28 cellular contexts compared by ENCODE assay signal in genomic region chr10:116139886-116140285, GRCh38.
"Had no signal": no experiment of that assay in that cellular context is flagged by ENCODE, and none has a peak within 500 bp of the region (broad histone marks: within the 10 kb centered on the region; RNA-seq: fewer than 3 reads in every experiment).

No MANE protein-coding gene starts in this region.

- H3K36me3 ChIP-seq: neural progenitor cell, ovary, right lobe of liver, sigmoid colon, stomach, thoracic aorta, thyroid gland, transverse colon, upper lobe of right lung, vagina had no signal

- H2AFZ ChIP-seq: neural progenitor cell, parathyroid adenoma had no signal

- DNase-seq: naive thymus-derived CD8-positive, alpha-beta T cell; occipital lobe; ovary; posterior cingulate gyrus; psoas muscle; right cardiac atrium; right lobe of liver; sigmoid colon; small intestine; stimulated activated CD4-positive, alpha-beta T cell treated with anti-CD3 and anti-CD28 coated beads, Interleukin-15, amount 100 ng/mL, for 24 hours; stimulated activated CD4-positive, alpha-beta T cell treated with anti-CD3 and anti-CD28 coated beads, Interleukin-2, amount 100 ng/mL, for 24 hours; stimulated activated CD4-positive, alpha-beta T cell treated with anti-CD3 and anti-CD28 coated beads, Interleukin-2, amount 100 ng/mL, for 48 hours; stimulated activated CD4-positive, alpha-beta T cell treated with anti-CD3 and anti-CD28 coated beads, Interleukin-4, amount 100 ng/mL, for 24 hours; stimulated activated naive B cell treated with anti-CD40 and anti-IgM and Interleukin-4, amounts not matched to agents 10 μg/mL and 1 μg/mL and 100 μg/mL, for 72 hours; stimulated activated naive CD4-positive, alpha-beta T cell treated with Interleukin-2 at 50 U/mL for 16 hours; stomach; thyroid gland; transverse colon; upper lobe of right lung had no signal

- H3K9ac ChIP-seq: neural progenitor cell, parathyroid adenoma had no signal

- ATAC-seq: naive thymus-derived CD8-positive, alpha-beta T cell; psoas muscle; right cardiac atrium; stimulated activated effector memory CD8-positive, alpha-beta T cell treated with anti-CD3 and anti-CD28 coated beads, Interleukin-12 subunit alpha, Interleukin-12 subunit beta, amount 100 ng/mL, for 72 hours; stimulated activated naive B cell treated with anti-CD40 and anti-IgM and Interleukin-4, amounts not matched to agents 10 μg/mL and 1 μg/mL and 100 μg/mL, for 72 hours; upper lobe of right lung had no signal

- H3K79me2 ChIP-seq: parathyroid adenoma had no signal

- H3K4me2 ChIP-seq: neural progenitor cell had no signal

- H3K4me1 Mint-ChIP-seq: naive thymus-derived CD8-positive, alpha-beta T cell; stimulated activated effector memory CD8-positive, alpha-beta T cell treated with anti-CD3 and anti-CD28 coated beads, Interleukin-12 subunit alpha, Interleukin-12 subunit beta, amount 100 ng/mL, for 72 hours; stimulated activated naive B cell treated with anti-CD40 and anti-IgM and Interleukin-4, amounts not matched to agents 10 μg/mL and 1 μg/mL and 100 μg/mL, for 72 hours had no signal

- H3K9me3 Mint-ChIP-seq: naive thymus-derived CD8-positive, alpha-beta T cell; neural progenitor cell; stimulated activated naive CD8-positive, alpha-beta T cell treated with anti-CD3 and anti-CD28 coated beads, Interleukin-15, Interleukin-2, amounts not matched to agents 100 ng/mL and 50 ng/mL, for 24 hours; type B pancreatic cell had no signal

- H3K27me3 Mint-ChIP-seq: progenitor cell of endocrine pancreas; stimulated activated naive B cell treated with anti-CD40 and anti-IgM and Interleukin-4, amounts not matched to agents 10 μg/mL and 1 μg/mL and 100 μg/mL, for 72 hours; stimulated activated naive CD8-positive, alpha-beta T cell treated with anti-CD3 and anti-CD28 coated beads, Interleukin-15, Interleukin-2, amounts not matched to agents 100 ng/mL and 50 ng/mL, for 24 hours had no signal

- H3K36me3 Mint-ChIP-seq: naive thymus-derived CD8-positive, alpha-beta T cell; natural killer cell treated with Interleukin-12 subunit alpha and Interleukin-12 subunit beta and Interleukin-15 and Interleukin-18, amount 100 ng/mL, for 72 hours; neural progenitor cell; stimulated activated effector memory CD8-positive, alpha-beta T cell treated with anti-CD3 and anti-CD28 coated beads, Interleukin-12 subunit alpha, Interleukin-12 subunit beta, amount 100 ng/mL, for 72 hours; stimulated activated naive B cell treated with anti-CD40 and anti-IgM and Interleukin-4, amounts not matched to agents 10 μg/mL and 1 μg/mL and 100 μg/mL, for 72 hours had no signal

- H3K27me3 ChIP-seq: neural progenitor cell, ovary, right lobe of liver, sigmoid colon, stomach, thyroid gland, transverse colon, upper lobe of right lung, vagina had no signal

- H3K27ac Mint-ChIP-seq: naive thymus-derived CD8-positive, alpha-beta T cell; natural killer cell treated with Interleukin-12 subunit alpha and Interleukin-12 subunit beta and Interleukin-15 and Interleukin-18, amount 100 ng/mL, for 72 hours; neural progenitor cell; progenitor cell of endocrine pancreas; stimulated activated effector memory CD8-positive, alpha-beta T cell treated with anti-CD3 and anti-CD28 coated beads, Interleukin-12 subunit alpha, Interleukin-12 subunit beta, amount 100 ng/mL, for 72 hours; stimulated activated naive B cell treated with anti-CD40 and anti-IgM and Interleukin-4, amounts not matched to agents 10 μg/mL and 1 μg/mL and 100 μg/mL, for 72 hours; stimulated activated naive CD8-positive, alpha-beta T cell treated with anti-CD3 and anti-CD28 coated beads, Interleukin-15, Interleukin-2, amounts not matched to agents 100 ng/mL and 50 ng/mL, for 24 hours; type B pancreatic cell had no signal

- H3K4me3 Mint-ChIP-seq: natural killer cell treated with Interleukin-12 subunit alpha and Interleukin-12 subunit beta and Interleukin-15 and Interleukin-18, amount 100 ng/mL, for 72 hours; neural progenitor cell; stimulated activated effector memory CD8-positive, alpha-beta T cell treated with anti-CD3 and anti-CD28 coated beads, Interleukin-12 subunit alpha, Interleukin-12 subunit beta, amount 100 ng/mL, for 72 hours; stimulated activated naive B cell treated with anti-CD40 and anti-IgM and Interleukin-4, amounts not matched to agents 10 μg/mL and 1 μg/mL and 100 μg/mL, for 72 hours; stimulated activated naive CD8-positive, alpha-beta T cell treated with anti-CD3 and anti-CD28 coated beads, Interleukin-15, Interleukin-2, amounts not matched to agents 100 ng/mL and 50 ng/mL, for 24 hours; type B pancreatic cell had no signal

- H3K4me1 ChIP-seq: neural progenitor cell, parathyroid adenoma, psoas muscle, right lobe of liver, thyroid gland, transverse colon, upper lobe of right lung, vagina had no signal

- H3K27ac ChIP-seq: neural progenitor cell, ovary, parathyroid adenoma, psoas muscle, right lobe of liver, sigmoid colon, stomach, thoracic aorta, thyroid gland, transverse colon, upper lobe of right lung, vagina had no signal

- H3K4me3 ChIP-seq: neural progenitor cell, ovary, psoas muscle, right lobe of liver, sigmoid colon, stomach, thoracic aorta, thyroid gland, transverse colon, upper lobe of right lung, vagina had no signal

- H3K9me3 ChIP-seq: ovary, psoas muscle, right lobe of liver, sigmoid colon, stomach, thoracic aorta, thyroid gland, transverse colon, upper lobe of right lung, vagina had no signal
